ENCODE assay signal across 8 cellular contexts in genomic region chr6:43013843-43014433, GRCh38.
DNase-seq lines count a peak whose midpoint lies in the region; ATAC-seq and TF ChIP-seq lines count a peak whose summit lies in the region.

Gene KLHDC3, plus strand, starts transcription at chr6:43014249. Its CDS starts 2,944 bp downstream, at chr6:43017193.
Gene MEA1, minus strand, starts transcription at chr6:43013946. Its CDS starts 133 bp downstream, at chr6:43013813.

- peak; percentile 90 for ATAC-seq in GM19035 (IDR thresholded peaks at IDR 0.05; ENCODE audit: unreplicated experiment)
- peak; percentile 93 for ATAC-seq in HG03354 (IDR thresholded peaks at IDR 0.05; ENCODE audit: poor library complexity, severe bottlenecking, unreplicated experiment)
- ATAC-seq in activated CD4-positive, CD25-positive, alpha-beta regulatory T cell treated with anti-CD3 and anti-CD28 coated beads, Interleukin-2, amount 50 U/mL, for 24 hours = peak; percentile 95 to 97

- no peak for TF ChIP-seq CTCF in AG09319 (IDR thresholded peaks at IDR 0.05; ENCODE audit: low read depth, low read length)

- DNase-seq in AG09319 (ENCODE audit: extremely low read depth, low read depth) = peak; percentile 100
- peak; percentile 100 for DNase-seq in NCI-H446 treated with DMSO at 0.1 percent for 48 hours (lab: John Stamatoyannopoulos, UW)
- peak; percentile 100 for DNase-seq in cerebellar cortex (ENCODE audit: low spot score)
- peak; percentile 100 for DNase-seq in iris pigment epithelial cell (ENCODE audit: low read depth)
- peak; percentile 96 to 99 for DNase-seq in stimulated activated CD4-positive, alpha-beta T cell treated with anti-CD3 and anti-CD28 coated beads, Interleukin-12 subunit alpha, Interleukin-12 subunit beta, amount 100 ng/mL, for 24 hours (ENCODE audit: low read depth in 2 of 2)

Comparison
In these comparisons a context has a peak if more than half of its experiments do, and no peak if none do; other contexts are left out.
1. Peak in every context shown above with its lines: DNase-seq and ATAC-seq.